ENCODE assay signal across 1 cellular context in the genomic region with DNA sequence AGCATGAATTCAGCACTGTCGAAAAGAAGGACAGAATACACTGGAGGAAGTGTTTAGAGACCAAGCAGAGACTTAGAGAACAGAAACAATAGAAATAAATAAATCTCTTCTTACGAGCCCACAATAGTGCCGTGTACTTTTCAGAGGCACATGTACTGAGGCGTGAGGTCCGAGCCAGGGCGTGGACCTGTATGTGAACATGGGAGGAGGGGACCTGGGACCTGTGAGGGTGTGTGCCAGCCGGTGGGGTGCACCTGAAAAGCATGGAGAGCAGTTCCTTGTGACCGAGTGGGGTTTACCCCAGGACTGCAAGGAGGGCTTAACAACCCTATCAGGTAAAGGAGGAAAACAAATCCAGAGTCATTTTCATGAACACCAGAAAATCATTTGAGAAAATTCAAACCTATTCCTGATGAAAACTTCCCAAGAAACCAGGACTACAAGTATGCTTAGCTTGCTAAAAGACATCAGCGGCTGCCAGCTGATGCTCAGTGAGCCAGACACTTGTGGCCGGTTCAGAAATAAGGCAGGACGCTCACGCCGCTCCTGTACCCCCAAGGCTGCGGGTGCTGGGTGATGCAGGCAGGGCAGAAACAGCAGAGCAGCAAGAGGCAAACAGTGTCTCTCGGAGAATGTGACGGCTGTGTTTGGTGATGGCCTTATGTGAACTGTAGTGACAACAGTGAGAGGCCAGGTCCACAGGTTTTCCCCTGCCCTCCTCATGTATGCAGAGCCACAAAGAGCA.
TF ChIP-seq lines count a peak whose summit lies in the region.

No MANE protein-coding gene starts in this region.

TF ChIP-seq in WTC11, 78 proteins besides CTCF, POLR2A, EP300 and RAD21 (continued from another document):
- TF ChIP-seq, protein P1, sequence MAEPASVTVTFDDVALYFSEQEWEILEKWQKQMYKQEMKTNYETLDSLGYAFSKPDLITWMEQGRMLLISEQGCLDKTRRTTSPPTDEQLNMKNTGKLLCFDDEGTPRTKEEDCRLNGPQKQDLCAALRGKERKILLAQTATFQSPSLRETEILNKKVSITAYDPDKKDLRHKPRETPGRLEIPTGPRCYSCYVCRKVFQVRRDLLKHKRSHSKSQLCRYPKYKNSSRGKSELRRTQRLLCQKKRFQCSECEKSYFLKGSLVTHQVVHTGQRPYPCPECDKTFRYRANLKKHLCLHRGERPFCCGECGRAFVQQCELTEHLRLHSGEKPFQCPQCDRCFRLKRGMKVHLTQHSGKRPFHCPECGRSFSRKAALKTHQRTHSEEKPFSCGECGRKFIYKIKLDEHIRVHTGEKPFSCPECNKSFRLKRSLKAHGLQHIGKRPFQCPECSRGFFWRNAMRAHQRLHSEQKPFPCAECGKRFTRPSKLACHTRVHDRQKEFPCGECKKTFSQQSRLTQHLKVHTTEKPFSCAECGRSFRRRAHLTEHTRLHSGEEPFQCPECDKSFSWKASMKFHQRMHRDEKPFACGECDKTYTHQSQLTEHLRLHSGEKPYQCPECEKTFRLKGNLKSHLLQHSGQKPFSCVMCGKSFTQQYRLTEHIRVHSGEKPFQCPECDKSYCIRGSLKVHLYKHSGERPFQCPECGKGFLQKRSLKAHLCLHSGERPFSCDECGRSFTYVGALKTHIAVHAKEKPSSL (CRISPR knock-in tag; conservative IDR thresholded peaks at IDR 0.05), result no peak
- TF ChIP-seq, protein P2, sequence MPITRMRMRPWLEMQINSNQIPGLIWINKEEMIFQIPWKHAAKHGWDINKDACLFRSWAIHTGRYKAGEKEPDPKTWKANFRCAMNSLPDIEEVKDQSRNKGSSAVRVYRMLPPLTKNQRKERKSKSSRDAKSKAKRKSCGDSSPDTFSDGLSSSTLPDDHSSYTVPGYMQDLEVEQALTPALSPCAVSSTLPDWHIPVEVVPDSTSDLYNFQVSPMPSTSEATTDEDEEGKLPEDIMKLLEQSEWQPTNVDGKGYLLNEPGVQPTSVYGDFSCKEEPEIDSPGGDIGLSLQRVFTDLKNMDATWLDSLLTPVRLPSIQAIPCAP (CRISPR knock-in tag; IDR thresholded peaks at IDR 0.05), result no peak
- TF ChIP-seq NR3C1 (CRISPR knock-in tag; conservative IDR thresholded peaks at IDR 0.05; ENCODE audit: low read depth), result no peak
- TF ChIP-seq, protein P3, sequence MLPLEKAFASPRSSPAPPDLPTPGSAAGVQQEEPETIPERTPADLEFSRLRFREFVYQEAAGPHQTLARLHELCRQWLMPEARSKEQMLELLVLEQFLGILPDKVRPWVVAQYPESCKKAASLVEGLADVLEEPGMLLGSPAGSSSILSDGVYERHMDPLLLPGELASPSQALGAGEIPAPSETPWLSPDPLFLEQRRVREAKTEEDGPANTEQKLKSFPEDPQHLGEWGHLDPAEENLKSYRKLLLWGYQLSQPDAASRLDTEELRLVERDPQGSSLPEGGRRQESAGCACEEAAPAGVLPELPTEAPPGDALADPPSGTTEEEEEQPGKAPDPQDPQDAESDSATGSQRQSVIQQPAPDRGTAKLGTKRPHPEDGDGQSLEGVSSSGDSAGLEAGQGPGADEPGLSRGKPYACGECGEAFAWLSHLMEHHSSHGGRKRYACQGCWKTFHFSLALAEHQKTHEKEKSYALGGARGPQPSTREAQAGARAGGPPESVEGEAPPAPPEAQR (CRISPR knock-in tag; IDR thresholded peaks at IDR 0.05), result no peak
- TF ChIP-seq, protein P4, sequence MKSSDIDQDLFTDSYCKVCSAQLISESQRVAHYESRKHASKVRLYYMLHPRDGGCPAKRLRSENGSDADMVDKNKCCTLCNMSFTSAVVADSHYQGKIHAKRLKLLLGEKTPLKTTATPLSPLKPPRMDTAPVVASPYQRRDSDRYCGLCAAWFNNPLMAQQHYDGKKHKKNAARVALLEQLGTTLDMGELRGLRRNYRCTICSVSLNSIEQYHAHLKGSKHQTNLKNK (CRISPR knock-in tag; IDR thresholded peaks at IDR 0.05), result no peak
- TF ChIP-seq, protein P5, sequence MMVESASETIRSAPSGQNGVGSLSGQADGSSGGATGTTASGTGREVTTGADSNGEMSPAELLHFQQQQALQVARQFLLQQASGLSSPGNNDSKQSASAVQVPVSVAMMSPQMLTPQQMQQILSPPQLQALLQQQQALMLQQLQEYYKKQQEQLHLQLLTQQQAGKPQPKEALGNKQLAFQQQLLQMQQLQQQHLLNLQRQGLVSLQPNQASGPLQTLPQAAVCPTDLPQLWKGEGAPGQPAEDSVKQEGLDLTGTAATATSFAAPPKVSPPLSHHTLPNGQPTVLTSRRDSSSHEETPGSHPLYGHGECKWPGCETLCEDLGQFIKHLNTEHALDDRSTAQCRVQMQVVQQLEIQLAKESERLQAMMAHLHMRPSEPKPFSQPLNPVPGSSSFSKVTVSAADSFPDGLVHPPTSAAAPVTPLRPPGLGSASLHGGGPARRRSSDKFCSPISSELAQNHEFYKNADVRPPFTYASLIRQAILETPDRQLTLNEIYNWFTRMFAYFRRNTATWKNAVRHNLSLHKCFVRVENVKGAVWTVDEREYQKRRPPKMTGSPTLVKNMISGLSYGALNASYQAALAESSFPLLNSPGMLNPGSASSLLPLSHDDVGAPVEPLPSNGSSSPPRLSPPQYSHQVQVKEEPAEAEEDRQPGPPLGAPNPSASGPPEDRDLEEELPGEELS (CRISPR knock-in tag; IDR thresholded peaks at IDR 0.05), result no peak
- no peak for TF ChIP-seq FOXP1 (CRISPR knock-in tag; IDR thresholded peaks at IDR 0.05; ENCODE audit: borderline replicate concordance)
- TF ChIP-seq TP53 (CRISPR knock-in tag; IDR thresholded peaks at IDR 0.05), result no peak
- TF ChIP-seq ZNF232 (CRISPR knock-in tag; IDR thresholded peaks at IDR 0.05), result no peak
- no peak for TF ChIP-seq FOXK1 (CRISPR knock-in tag; IDR thresholded peaks at IDR 0.05)
- TF ChIP-seq TEAD1 (CRISPR knock-in tag; IDR thresholded peaks at IDR 0.05), result no peak
- TF ChIP-seq, protein P6, sequence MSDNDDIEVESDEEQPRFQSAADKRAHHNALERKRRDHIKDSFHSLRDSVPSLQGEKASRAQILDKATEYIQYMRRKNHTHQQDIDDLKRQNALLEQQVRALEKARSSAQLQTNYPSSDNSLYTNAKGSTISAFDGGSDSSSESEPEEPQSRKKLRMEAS (CRISPR knock-in tag; IDR thresholded peaks at IDR 0.05), result no peak
- TF ChIP-seq NFYB (CRISPR knock-in tag; conservative IDR thresholded peaks at IDR 0.05; ENCODE audit: low read depth), result no peak
